In the genomic region with DNA sequence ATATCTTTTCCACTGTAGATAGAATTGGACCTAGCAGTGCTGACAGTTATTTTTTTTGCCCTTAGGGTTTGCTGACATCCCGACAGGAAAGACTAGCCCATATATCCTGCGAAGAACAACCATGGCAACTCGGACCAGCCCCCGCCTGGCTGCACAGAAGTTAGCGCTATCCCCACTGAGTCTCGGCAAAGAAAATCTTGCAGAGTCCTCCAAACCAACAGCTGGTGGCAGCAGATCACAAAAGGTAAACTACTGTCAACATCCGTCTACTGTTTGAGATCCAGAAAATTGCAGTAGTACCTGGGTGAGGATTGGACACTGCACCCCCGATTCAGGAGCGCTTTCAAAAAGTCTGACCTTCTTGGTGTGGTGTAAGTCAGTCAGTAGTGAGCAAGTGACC, we compare ENCODE assay signal across 1 cellular context.
TF ChIP-seq lines count a peak whose summit lies in the region.

No MANE protein-coding gene starts in this region.

TF ChIP-seq in GM12878, 131 proteins besides CTCF, POLR2A, EP300 and RAD21 (continued from another document):
- no peak for TF ChIP-seq ZNF687 (IDR thresholded peaks at IDR 0.05)
- TF ChIP-seq HCFC1 (IDR thresholded peaks at IDR 0.05; ENCODE audit: low read length), result no peak
- TF ChIP-seq E2F4 (IDR thresholded peaks at IDR 0.05; ENCODE audit: low read depth, low read length), result no peak
- TF ChIP-seq WRNIP1 (IDR thresholded peaks at IDR 0.05; ENCODE audit: borderline replicate concordance, low read depth, low read length), result no peak
- TF ChIP-seq CHD4 (IDR thresholded peaks at IDR 0.05), result no peak
- TF ChIP-seq ZNF384 (IDR thresholded peaks at IDR 0.05; ENCODE audit: borderline replicate concordance, low read depth, low read length), result no peak
- TF ChIP-seq RAD51 (IDR thresholded peaks at IDR 0.05), result no peak
- no peak for TF ChIP-seq RCOR1 (conservative IDR thresholded peaks at IDR 0.05; ENCODE audit: low read depth, low read length)
- TF ChIP-seq CREB1 (IDR thresholded peaks at IDR 0.05; ENCODE audit: low read depth), result no peak
- TF ChIP-seq NRF1 (conservative IDR thresholded peaks at IDR 0.05; ENCODE audit: low read depth, low read length), result no peak
- no peak for TF ChIP-seq RB1 (IDR thresholded peaks at IDR 0.05; ENCODE audit: borderline replicate concordance)
- TF ChIP-seq KDM1A (IDR thresholded peaks at IDR 0.05; ENCODE audit: borderline replicate concordance), result no peak
- no peak for TF ChIP-seq RFX5 (IDR thresholded peaks at IDR 0.05; ENCODE audit: low read depth, low read length)
- no peak for TF ChIP-seq ZNF24 (IDR thresholded peaks at IDR 0.05)
- no peak for TF ChIP-seq ZZZ3 (IDR thresholded peaks at IDR 0.05; ENCODE audit: control insufficient read depth, insufficient read length, low read depth)
- no peak for TF ChIP-seq ZNF592 (IDR thresholded peaks at IDR 0.05)
